In the genomic region with DNA sequence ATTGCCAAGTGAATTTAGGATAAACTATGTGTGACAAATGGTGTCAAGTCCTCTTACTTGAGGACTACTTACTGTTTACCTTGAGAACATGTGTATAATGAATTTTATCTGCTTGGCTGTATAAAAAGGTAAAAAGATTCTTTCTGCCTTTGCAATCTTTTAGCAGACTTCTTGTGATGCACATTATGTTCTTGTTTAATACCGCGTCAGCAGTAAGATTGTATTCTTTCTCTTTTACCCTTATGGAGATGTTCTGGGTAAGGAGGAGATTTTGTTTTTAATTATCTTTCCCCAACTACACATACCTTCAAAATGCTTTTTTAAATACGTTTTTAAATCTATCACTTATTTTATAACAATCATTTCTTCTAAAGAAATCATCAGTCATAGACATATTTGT, we compare ENCODE assay signal across 1 cellular context.
TF ChIP-seq lines count a peak whose summit lies in the region.

No MANE protein-coding gene starts in this region.

TF ChIP-seq in A549, 52 proteins besides CTCF, POLR2A, EP300 and RAD21 (continued from another document):
- TF ChIP-seq, protein P1, sequence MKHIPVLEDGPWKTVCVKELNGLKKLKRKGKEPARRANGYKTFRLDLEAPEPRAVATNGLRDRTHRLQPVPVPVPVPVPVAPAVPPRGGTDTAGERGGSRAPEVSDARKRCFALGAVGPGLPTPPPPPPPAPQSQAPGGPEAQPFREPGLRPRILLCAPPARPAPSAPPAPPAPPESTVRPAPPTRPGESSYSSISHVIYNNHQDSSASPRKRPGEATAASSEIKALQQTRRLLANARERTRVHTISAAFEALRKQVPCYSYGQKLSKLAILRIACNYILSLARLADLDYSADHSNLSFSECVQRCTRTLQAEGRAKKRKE (CRISPR knock-in tag; IDR thresholded peaks at IDR 0.05; ENCODE audit: low read depth): no peak
- TF ChIP-seq SREBF2 (IDR thresholded peaks at IDR 0.05) (no peak), RCOR1 (IDR thresholded peaks at IDR 0.05; ENCODE audit: low read depth, low read length) (no peak)
TF ChIP-seq in A549: peak in this region for 1.
